ENCODE assay signal across 26 cellular contexts in the genomic region with DNA sequence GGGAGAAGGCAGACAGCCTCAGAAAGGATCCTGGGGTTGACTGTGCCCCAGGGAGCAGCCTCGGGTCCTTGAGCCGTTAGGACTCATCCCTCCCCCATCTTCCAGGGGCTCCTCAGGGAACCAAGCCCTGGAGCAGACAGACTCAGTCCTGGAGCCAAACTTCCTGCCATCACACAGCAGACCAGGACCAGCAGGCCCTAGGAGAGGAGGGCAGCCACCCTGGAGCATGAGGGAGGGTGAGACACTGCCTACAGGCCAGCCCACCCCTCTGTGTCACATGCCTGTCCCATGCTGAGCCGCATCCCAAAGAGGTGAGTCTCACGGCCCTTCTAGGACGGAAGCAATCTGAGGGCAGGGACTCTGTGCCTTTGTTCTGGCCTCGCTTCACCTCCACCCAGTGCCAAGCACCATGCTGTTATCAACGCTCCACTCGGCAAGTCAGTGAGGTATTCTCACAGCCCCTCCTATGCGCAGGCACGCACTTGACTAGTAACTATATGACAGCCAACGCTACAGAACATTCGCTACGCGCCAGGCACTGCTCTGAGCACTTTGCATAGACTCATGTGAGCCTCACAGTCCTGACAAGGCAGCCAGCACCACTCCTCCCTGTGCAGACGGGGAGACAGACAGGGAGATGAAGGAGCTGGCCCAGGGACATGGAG. TPM values are rescaled to one million over a fixed set of nuclear protein-coding genes. Genes with fewer than 3 reads are reported as not detected.
DNase-seq lines count a peak whose midpoint lies in the region; ATAC-seq, FAIRE-seq and TF ChIP-seq lines count a peak whose summit lies in the region.
"Had no signal": no experiment of that assay in that cellular context is flagged by ENCODE, and none has a peak within 500 bp of the region (broad histone marks: within the 10 kb centered on the region; RNA-seq: fewer than 3 reads in every experiment).

No MANE protein-coding gene starts in this region.

- no peaks in the 10 kb centered on the region for H4K20me1 ChIP-seq in MM.1S (ENCODE audit: insufficient read depth, low read length)

- POLR2A ChIA-PET in activated CD8-positive, alpha-beta T cell treated with anti-CD3 and anti-CD28 coated beads, Interleukin-2, amount 10 ng/mL, durations not matched to agents 7 days and 5 days (lab: Charles Lee), result interaction anchor here (0.6 to 0.7 kb wide), 2 partner anchors 59 to 69 kb away, joined by 3 to 6 read pairs; no protein-coding TSS in a partner anchor

- peaks cover 21 to 27% of the 10 kb centered on the region in 2 donors for H3K36me3 Mint-ChIP-seq in activated naive CD4-positive, alpha-beta T cell treated with anti-CD3 and anti-CD28 coated beads, Interleukin-2, amount 50 U/mL, for 72 hours
- H3K36me3 Mint-ChIP-seq in activated CD8-positive, alpha-beta T cell treated with anti-CD3 and anti-CD28 coated beads, Interleukin-2, amount 10 ng/mL, durations not matched to agents 7 days and 5 days (ENCODE audit: low read depth), result peaks cover 44% of the 10 kb centered on the region

- H3K9ac ChIP-seq in MM.1S (ENCODE audit: low read length), result no peak overlapping the region

- no peaks in the 10 kb centered on the region for H3K27me3 ChIP-seq in MM.1S (replicated peaks; ENCODE audit: insufficient read depth, low read length)
- H3K27me3 ChIP-seq: esophagus muscularis mucosa, foreskin keratinocyte, left lung, transverse colon had no signal

- H2AFZ ChIP-seq in MM.1S (ENCODE audit: low read length), result no peak overlapping the region
- H2AFZ ChIP-seq: GM23338 had no signal

- CTCF ChIA-PET in activated CD8-positive, alpha-beta T cell treated with anti-CD3 and anti-CD28 coated beads, Interleukin-2, amount 10 ng/mL, durations not matched to agents 7 days and 5 days (lab: Charles Lee), result no interaction called here

- no peaks in the 10 kb centered on the region for H3K9me3 Mint-ChIP-seq in activated naive CD4-positive, alpha-beta T cell treated with anti-CD3 and anti-CD28 coated beads, Interleukin-2, amount 50 U/mL, for 72 hours
- H3K9me3 Mint-ChIP-seq in activated CD8-positive, alpha-beta T cell treated with anti-CD3 and anti-CD28 coated beads, Interleukin-2, amount 10 ng/mL, durations not matched to agents 7 days and 5 days (ENCODE audit: insufficient read depth), result no peaks in the 10 kb centered on the region
- H3K9me3 Mint-ChIP-seq: activated B cell treated with CpG ODN at 0.5 μM for 24 hours; activated naive CD4-positive, alpha-beta T cell treated with anti-CD3 and anti-CD28 coated beads, Interleukin-2, amount 50 U/mL, for 24 hours; GM23338; naive thymus-derived CD8-positive, alpha-beta T cell had no signal

- H3K27ac ChIP-seq in MM.1S (ENCODE audit: low read length), result no peak overlapping the region
- H3K27ac ChIP-seq: esophagus muscularis mucosa, foreskin keratinocyte, HL-60, left lung, transverse colon had no signal

- TF ChIP-seq POLR2A in GM12892 (IDR thresholded peaks at IDR 0.05; ENCODE audit: low read depth, low read length), result no peak

- peaks cover 17% of the 10 kb centered on the region for H3K4me1 Mint-ChIP-seq in activated CD8-positive, alpha-beta T cell treated with anti-CD3 and anti-CD28 coated beads, Interleukin-2, amount 10 ng/mL, durations not matched to agents 7 days and 5 days (ENCODE audit: low read depth)
- H3K4me1 Mint-ChIP-seq: activated naive CD4-positive, alpha-beta T cell treated with anti-CD3 and anti-CD28 coated beads, Interleukin-2, amount 50 U/mL, for 24 hours; GM23338 had no signal

- H3K27ac Mint-ChIP-seq in activated naive CD4-positive, alpha-beta T cell treated with anti-CD3 and anti-CD28 coated beads, Interleukin-2, amount 50 U/mL, for 72 hours, result peak overlapping the region; percentile 24 to 40
- peak overlapping the region; percentile 72 for H3K27ac Mint-ChIP-seq in activated CD8-positive, alpha-beta T cell treated with anti-CD3 and anti-CD28 coated beads, Interleukin-2, amount 10 ng/mL, durations not matched to agents 7 days and 5 days
- H3K27ac Mint-ChIP-seq: activated B cell treated with CpG ODN at 0.5 μM for 24 hours; activated naive CD4-positive, alpha-beta T cell treated with anti-CD3 and anti-CD28 coated beads, Interleukin-2, amount 50 U/mL, for 24 hours; GM23338 had no signal

- no peak overlapping the region for H3K4me3 ChIP-seq in MM.1S (ENCODE audit: low read length)
- H3K4me3 ChIP-seq: esophagus muscularis mucosa, GM23338, left lung, smooth muscle cell, transverse colon had no signal

- TF ChIP-seq CTCF in MM.1S (IDR thresholded peaks at IDR 0.05; ENCODE audit: low read length), result no peak

- intact Hi-C loops in left ventricle myocardium superior (cut with micrococcal nuclease), result no loop called here

- H3K79me2 ChIP-seq in MM.1S (ENCODE audit: low read length), result no peaks in the 10 kb centered on the region

- no peaks in the 10 kb centered on the region for H3K36me3 ChIP-seq in MM.1S (replicated peaks; ENCODE audit: insufficient read depth, low read length)

- FAIRE-seq in GM12892 (lab: Jason Lieb, UNC), result no peak

- H3K4me1 ChIP-seq in MM.1S (ENCODE audit: low read length), result no peaks in the 10 kb centered on the region
- H3K4me1 ChIP-seq: foreskin keratinocyte, left lung, transverse colon had no signal

- DNase-seq in activated naive CD4-positive, alpha-beta T cell treated with anti-CD3 and anti-CD28 coated beads, Interleukin-2, amount 50 U/mL, for 72 hours (ENCODE audit: low spot score in 2 of 2), result no peak
- no peak for DNase-seq in activated naive CD4-positive, alpha-beta T cell treated with Interleukin-2 at 50 U/mL for 16 hours
- no peak for DNase-seq in activated CD8-positive, alpha-beta T cell treated with anti-CD3 and anti-CD28 coated beads, Interleukin-2, amount 10 ng/mL, durations not matched to agents 7 days and 5 days
- DNase-seq in left ventricle myocardium superior (peak; percentile 86), MM.1S (no peak), GM12892 (ENCODE audit: insufficient read length) (no peak), NOMO-1 treated with DMSO at 0.1 percent for 48 hours (lab: John Stamatoyannopoulos, UW; ENCODE audit: unreplicated experiment) (no peak)
- no peak for DNase-seq in activated effector memory CD4-positive, alpha-beta T cell treated with anti-CD3 and anti-CD28 coated beads, Interleukin-2, amount 50 U/mL, for 16 hours
- DNase-seq: ACHN; activated B cell treated with CpG ODN at 0.5 μM for 24 hours; activated T-cell treated with anti-CD3 and anti-CD28 coated beads, Interleukin-2, amount 50 U/mL, for 1 hour; anterior cingulate cortex; COR-L47; DMS53; foreskin keratinocyte; naive thymus-derived CD8-positive, alpha-beta T cell; NCI-H1694; NCI-H510A; stimulated activated CD4-positive, alpha-beta T cell treated with anti-CD3 and anti-CD28 coated beads, Interleukin-2, amount 100 ng/mL, for 24 hours; transverse colon had no signal

- ATAC-seq in activated naive CD4-positive, alpha-beta T cell treated with anti-CD3 and anti-CD28 coated beads, Interleukin-2, amount 50 U/mL, for 72 hours, result no peak
- ATAC-seq in activated CD8-positive, alpha-beta T cell treated with anti-CD3 and anti-CD28 coated beads, Interleukin-2, amount 10 ng/mL, durations not matched to agents 7 days and 5 days, result no peak
- peak; percentile 89 for ATAC-seq in left ventricle myocardium superior
- ATAC-seq: foreskin keratinocyte; GM23338; left lung; naive thymus-derived CD8-positive, alpha-beta T cell had no signal

- H3K4me2 ChIP-seq in MM.1S (ENCODE audit: low read depth, low read length), result no peak overlapping the region
- H3K4me2 ChIP-seq: GM23338, smooth muscle cell had no signal

- H3F3A ChIP-seq in MM.1S (ENCODE audit: insufficient read depth, low read length), result no peaks in the 10 kb centered on the region

- H3K27me3 Mint-ChIP-seq in activated CD8-positive, alpha-beta T cell treated with anti-CD3 and anti-CD28 coated beads, Interleukin-2, amount 10 ng/mL, durations not matched to agents 7 days and 5 days (ENCODE audit: low read depth), result no peaks in the 10 kb centered on the region
- H3K27me3 Mint-ChIP-seq: activated B cell treated with CpG ODN at 0.5 μM for 24 hours; activated naive CD4-positive, alpha-beta T cell treated with anti-CD3 and anti-CD28 coated beads, Interleukin-2, amount 50 U/mL, for 24 hours; naive thymus-derived CD8-positive, alpha-beta T cell had no signal

- no peaks in the 10 kb centered on the region for H3K9me3 ChIP-seq in MM.1S (replicated peaks; ENCODE audit: insufficient read depth, low read length)
- H3K9me3 ChIP-seq: esophagus muscularis mucosa, left lung, transverse colon had no signal

- no peak overlapping the region for H3K4me3 Mint-ChIP-seq in activated CD8-positive, alpha-beta T cell treated with anti-CD3 and anti-CD28 coated beads, Interleukin-2, amount 10 ng/mL, durations not matched to agents 7 days and 5 days
- H3K4me3 Mint-ChIP-seq: activated B cell treated with CpG ODN at 0.5 μM for 24 hours; activated naive CD4-positive, alpha-beta T cell treated with anti-CD3 and anti-CD28 coated beads, Interleukin-2, amount 50 U/mL, for 24 hours; GM23338 had no signal

- no peaks in the 10 kb centered on the region for H3K9me2 ChIP-seq in MM.1S (replicated peaks; ENCODE audit: insufficient read depth, low read length)

RNA-seq across cellular contexts. Expression of a gene that starts 19.1 kb away (rescaled TPM):
- 10 to 100 TPM; 34.2 to 53.5 TPM for total RNA-seq in activated naive CD4-positive, alpha-beta T cell treated with anti-CD3 and anti-CD28 coated beads, Interleukin-2, amount 50 U/mL, for 72 hours
- total RNA-seq in activated CD8-positive, alpha-beta T cell treated with anti-CD3 and anti-CD28 coated beads, Interleukin-2, amount 10 ng/mL, durations not matched to agents 7 days and 5 days, result 10 to 100 TPM; 79.8 to 82.7 TPM
- total RNA-seq in left ventricle myocardium superior, result 19.1 TPM
- polyA plus RNA-seq in GM12892 (2012; ENCODE audit: missing spikeins), result 16.1 TPM

RNA-seq across cellular contexts. Expression of a gene that starts 28.3 kb away (rescaled TPM):
- 10 to 100 TPM; 24.4 to 30.8 TPM for total RNA-seq in activated naive CD4-positive, alpha-beta T cell treated with anti-CD3 and anti-CD28 coated beads, Interleukin-2, amount 50 U/mL, for 72 hours
- 10 to 100 TPM; 36.7 to 37.8 TPM for total RNA-seq in activated CD8-positive, alpha-beta T cell treated with anti-CD3 and anti-CD28 coated beads, Interleukin-2, amount 10 ng/mL, durations not matched to agents 7 days and 5 days
- total RNA-seq in left ventricle myocardium superior, result 23.5 TPM
- 45.2 TPM for polyA plus RNA-seq in GM12892 (2012; ENCODE audit: missing spikeins)

RNA-seq across cellular contexts. Expression of a gene that starts 28.3 kb away (rescaled TPM):
- 10 to 100 TPM; 79.8 to 95.3 TPM for total RNA-seq in activated naive CD4-positive, alpha-beta T cell treated with anti-CD3 and anti-CD28 coated beads, Interleukin-2, amount 50 U/mL, for 72 hours
- 100 to 1,000 TPM; 126 to 130 TPM for total RNA-seq in activated CD8-positive, alpha-beta T cell treated with anti-CD3 and anti-CD28 coated beads, Interleukin-2, amount 10 ng/mL, durations not matched to agents 7 days and 5 days
- total RNA-seq in left ventricle myocardium superior, result 13.2 TPM
- 39.5 TPM for polyA plus RNA-seq in GM12892 (2012; ENCODE audit: missing spikeins)
